Comparison of ENCODE assay signal across 2 cellular contexts in the genomic region with DNA sequence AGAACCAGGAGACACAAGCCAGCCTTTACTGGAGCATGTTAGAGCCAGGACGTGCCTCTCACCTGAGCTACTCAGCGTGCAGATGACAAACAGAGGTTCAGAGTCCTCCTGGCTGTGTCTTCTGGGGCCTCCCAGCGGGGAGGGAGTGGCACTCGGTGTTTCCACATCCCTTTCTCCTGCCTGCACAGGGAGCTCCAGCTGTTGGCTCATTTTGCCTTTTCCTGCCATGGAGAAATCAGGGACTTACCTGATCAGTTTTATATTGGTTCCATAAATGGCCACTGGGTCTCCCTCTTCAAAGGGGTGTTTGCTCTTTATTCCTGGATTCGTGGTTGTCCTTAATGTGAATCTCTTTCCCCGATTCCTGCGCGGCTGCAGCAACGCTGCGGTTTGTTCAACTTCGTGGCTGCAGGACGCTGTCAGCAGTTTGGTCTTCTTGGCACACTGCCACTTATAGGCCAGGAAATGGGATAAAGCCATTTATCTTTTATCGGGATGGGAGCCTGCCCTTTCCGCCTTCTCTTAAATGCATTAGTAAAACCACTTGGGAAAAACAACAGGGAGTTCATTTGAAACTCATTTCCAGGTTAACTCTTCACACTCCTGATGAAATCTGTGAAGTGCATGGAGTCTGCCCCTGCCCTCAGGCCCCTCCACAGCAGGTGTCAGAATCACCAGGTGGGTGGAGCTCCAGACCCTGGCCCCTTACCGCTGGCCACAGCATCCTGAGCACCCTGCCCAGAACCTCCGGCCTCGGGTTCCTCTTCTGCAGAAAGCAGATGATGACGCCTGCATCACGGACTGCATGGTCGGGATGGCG.
TF ChIP-seq lines count a peak whose summit lies in the region.

No MANE protein-coding gene starts in this region.

TF ChIP-seq in IMR-90, 13 proteins besides CTCF, POLR2A, EP300 and RAD21 (continued from another document):
- no peak for TF ChIP-seq CEBPB (IDR thresholded peaks at IDR 0.05; ENCODE audit: low read depth, low read length)
- TF ChIP-seq, protein P1, sequence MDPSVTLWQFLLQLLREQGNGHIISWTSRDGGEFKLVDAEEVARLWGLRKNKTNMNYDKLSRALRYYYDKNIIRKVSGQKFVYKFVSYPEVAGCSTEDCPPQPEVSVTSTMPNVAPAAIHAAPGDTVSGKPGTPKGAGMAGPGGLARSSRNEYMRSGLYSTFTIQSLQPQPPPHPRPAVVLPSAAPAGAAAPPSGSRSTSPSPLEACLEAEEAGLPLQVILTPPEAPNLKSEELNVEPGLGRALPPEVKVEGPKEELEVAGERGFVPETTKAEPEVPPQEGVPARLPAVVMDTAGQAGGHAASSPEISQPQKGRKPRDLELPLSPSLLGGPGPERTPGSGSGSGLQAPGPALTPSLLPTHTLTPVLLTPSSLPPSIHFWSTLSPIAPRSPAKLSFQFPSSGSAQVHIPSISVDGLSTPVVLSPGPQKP (IDR thresholded peaks at IDR 0.05; ENCODE audit: borderline replicate concordance, low read depth, low read length), result no peak
- TF ChIP-seq, protein P2, sequence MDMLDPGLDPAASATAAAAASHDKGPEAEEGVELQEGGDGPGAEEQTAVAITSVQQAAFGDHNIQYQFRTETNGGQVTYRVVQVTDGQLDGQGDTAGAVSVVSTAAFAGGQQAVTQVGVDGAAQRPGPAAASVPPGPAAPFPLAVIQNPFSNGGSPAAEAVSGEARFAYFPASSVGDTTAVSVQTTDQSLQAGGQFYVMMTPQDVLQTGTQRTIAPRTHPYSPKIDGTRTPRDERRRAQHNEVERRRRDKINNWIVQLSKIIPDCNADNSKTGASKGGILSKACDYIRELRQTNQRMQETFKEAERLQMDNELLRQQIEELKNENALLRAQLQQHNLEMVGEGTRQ (IDR thresholded peaks at IDR 0.05; ENCODE audit: low read depth, low read length), result no peak

TF ChIP-seq in WTC11, 78 proteins besides CTCF, POLR2A, EP300 and RAD21 (continued from another document):
- TF ChIP-seq, protein P3, sequence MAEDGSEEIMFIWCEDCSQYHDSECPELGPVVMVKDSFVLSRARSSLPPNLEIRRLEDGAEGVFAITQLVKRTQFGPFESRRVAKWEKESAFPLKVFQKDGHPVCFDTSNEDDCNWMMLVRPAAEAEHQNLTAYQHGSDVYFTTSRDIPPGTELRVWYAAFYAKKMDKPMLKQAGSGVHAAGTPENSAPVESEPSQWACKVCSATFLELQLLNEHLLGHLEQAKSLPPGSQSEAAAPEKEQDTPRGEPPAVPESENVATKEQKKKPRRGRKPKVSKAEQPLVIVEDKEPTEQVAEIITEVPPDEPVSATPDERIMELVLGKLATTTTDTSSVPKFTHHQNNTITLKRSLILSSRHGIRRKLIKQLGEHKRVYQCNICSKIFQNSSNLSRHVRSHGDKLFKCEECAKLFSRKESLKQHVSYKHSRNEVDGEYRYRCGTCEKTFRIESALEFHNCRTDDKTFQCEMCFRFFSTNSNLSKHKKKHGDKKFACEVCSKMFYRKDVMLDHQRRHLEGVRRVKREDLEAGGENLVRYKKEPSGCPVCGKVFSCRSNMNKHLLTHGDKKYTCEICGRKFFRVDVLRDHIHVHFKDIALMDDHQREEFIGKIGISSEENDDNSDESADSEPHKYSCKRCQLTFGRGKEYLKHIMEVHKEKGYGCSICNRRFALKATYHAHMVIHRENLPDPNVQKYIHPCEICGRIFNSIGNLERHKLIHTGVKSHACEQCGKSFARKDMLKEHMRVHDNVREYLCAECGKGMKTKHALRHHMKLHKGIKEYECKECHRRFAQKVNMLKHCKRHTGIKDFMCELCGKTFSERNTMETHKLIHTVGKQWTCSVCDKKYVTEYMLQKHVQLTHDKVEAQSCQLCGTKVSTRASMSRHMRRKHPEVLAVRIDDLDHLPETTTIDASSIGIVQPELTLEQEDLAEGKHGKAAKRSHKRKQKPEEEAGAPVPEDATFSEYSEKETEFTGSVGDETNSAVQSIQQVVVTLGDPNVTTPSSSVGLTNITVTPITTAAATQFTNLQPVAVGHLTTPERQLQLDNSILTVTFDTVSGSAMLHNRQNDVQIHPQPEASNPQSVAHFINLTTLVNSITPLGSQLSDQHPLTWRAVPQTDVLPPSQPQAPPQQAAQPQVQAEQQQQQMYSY (CRISPR knock-in tag; IDR thresholded peaks at IDR 0.05), result no peak
- TF ChIP-seq, protein P4, sequence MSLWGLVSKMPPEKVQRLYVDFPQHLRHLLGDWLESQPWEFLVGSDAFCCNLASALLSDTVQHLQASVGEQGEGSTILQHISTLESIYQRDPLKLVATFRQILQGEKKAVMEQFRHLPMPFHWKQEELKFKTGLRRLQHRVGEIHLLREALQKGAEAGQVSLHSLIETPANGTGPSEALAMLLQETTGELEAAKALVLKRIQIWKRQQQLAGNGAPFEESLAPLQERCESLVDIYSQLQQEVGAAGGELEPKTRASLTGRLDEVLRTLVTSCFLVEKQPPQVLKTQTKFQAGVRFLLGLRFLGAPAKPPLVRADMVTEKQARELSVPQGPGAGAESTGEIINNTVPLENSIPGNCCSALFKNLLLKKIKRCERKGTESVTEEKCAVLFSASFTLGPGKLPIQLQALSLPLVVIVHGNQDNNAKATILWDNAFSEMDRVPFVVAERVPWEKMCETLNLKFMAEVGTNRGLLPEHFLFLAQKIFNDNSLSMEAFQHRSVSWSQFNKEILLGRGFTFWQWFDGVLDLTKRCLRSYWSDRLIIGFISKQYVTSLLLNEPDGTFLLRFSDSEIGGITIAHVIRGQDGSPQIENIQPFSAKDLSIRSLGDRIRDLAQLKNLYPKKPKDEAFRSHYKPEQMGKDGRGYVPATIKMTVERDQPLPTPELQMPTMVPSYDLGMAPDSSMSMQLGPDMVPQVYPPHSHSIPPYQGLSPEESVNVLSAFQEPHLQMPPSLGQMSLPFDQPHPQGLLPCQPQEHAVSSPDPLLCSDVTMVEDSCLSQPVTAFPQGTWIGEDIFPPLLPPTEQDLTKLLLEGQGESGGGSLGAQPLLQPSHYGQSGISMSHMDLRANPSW (CRISPR knock-in tag; conservative IDR thresholded peaks at IDR 0.05; ENCODE audit: low read depth), result no peak
- TF ChIP-seq, protein P5, sequence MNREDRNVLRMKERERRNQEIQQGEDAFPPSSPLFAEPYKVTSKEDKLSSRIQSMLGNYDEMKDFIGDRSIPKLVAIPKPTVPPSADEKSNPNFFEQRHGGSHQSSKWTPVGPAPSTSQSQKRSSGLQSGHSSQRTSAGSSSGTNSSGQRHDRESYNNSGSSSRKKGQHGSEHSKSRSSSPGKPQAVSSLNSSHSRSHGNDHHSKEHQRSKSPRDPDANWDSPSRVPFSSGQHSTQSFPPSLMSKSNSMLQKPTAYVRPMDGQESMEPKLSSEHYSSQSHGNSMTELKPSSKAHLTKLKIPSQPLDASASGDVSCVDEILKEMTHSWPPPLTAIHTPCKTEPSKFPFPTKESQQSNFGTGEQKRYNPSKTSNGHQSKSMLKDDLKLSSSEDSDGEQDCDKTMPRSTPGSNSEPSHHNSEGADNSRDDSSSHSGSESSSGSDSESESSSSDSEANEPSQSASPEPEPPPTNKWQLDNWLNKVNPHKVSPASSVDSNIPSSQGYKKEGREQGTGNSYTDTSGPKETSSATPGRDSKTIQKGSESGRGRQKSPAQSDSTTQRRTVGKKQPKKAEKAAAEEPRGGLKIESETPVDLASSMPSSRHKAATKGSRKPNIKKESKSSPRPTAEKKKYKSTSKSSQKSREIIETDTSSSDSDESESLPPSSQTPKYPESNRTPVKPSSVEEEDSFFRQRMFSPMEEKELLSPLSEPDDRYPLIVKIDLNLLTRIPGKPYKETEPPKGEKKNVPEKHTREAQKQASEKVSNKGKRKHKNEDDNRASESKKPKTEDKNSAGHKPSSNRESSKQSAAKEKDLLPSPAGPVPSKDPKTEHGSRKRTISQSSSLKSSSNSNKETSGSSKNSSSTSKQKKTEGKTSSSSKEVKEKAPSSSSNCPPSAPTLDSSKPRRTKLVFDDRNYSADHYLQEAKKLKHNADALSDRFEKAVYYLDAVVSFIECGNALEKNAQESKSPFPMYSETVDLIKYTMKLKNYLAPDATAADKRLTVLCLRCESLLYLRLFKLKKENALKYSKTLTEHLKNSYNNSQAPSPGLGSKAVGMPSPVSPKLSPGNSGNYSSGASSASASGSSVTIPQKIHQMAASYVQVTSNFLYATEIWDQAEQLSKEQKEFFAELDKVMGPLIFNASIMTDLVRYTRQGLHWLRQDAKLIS (CRISPR knock-in tag; IDR thresholded peaks at IDR 0.05; ENCODE audit: borderline replicate concordance), result no peak
- TF ChIP-seq ZBTB21 (CRISPR knock-in tag; IDR thresholded peaks at IDR 0.05; ENCODE audit: borderline replicate concordance) (no peak), ETV6 (CRISPR knock-in tag; IDR thresholded peaks at IDR 0.05) (no peak), NFYB (CRISPR knock-in tag; conservative IDR thresholded peaks at IDR 0.05; ENCODE audit: low read depth) (no peak), ZNF219 (CRISPR knock-in tag; IDR thresholded peaks at IDR 0.05; ENCODE audit: borderline replicate concordance) (no peak), FOXJ3 (CRISPR knock-in tag; IDR thresholded peaks at IDR 0.05; ENCODE audit: borderline replicate concordance) (no peak), RELA (CRISPR knock-in tag; IDR thresholded peaks at IDR 0.05; ENCODE audit: borderline replicate concordance) (no peak), SMAD4 (CRISPR knock-in tag; IDR thresholded peaks at IDR 0.05) (no peak), SMAD3 (CRISPR knock-in tag; IDR thresholded peaks at IDR 0.05; ENCODE audit: borderline replicate concordance) (no peak)
- TF ChIP-seq, protein P6, sequence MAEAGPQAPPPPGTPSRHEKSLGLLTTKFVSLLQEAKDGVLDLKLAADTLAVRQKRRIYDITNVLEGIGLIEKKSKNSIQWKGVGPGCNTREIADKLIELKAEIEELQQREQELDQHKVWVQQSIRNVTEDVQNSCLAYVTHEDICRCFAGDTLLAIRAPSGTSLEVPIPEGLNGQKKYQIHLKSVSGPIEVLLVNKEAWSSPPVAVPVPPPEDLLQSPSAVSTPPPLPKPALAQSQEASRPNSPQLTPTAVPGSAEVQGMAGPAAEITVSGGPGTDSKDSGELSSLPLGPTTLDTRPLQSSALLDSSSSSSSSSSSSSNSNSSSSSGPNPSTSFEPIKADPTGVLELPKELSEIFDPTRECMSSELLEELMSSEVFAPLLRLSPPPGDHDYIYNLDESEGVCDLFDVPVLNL (CRISPR knock-in tag; IDR thresholded peaks at IDR 0.05; ENCODE audit: borderline replicate concordance, low read depth), result no peak
- TF ChIP-seq, protein P7, sequence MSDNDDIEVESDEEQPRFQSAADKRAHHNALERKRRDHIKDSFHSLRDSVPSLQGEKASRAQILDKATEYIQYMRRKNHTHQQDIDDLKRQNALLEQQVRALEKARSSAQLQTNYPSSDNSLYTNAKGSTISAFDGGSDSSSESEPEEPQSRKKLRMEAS (CRISPR knock-in tag; IDR thresholded peaks at IDR 0.05), result no peak
- TF ChIP-seq, protein P8, sequence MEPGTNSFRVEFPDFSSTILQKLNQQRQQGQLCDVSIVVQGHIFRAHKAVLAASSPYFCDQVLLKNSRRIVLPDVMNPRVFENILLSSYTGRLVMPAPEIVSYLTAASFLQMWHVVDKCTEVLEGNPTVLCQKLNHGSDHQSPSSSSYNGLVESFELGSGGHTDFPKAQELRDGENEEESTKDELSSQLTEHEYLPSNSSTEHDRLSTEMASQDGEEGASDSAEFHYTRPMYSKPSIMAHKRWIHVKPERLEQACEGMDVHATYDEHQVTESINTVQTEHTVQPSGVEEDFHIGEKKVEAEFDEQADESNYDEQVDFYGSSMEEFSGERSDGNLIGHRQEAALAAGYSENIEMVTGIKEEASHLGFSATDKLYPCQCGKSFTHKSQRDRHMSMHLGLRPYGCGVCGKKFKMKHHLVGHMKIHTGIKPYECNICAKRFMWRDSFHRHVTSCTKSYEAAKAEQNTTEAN (CRISPR knock-in tag; IDR thresholded peaks at IDR 0.05), result no peak
- TF ChIP-seq, protein P9, sequence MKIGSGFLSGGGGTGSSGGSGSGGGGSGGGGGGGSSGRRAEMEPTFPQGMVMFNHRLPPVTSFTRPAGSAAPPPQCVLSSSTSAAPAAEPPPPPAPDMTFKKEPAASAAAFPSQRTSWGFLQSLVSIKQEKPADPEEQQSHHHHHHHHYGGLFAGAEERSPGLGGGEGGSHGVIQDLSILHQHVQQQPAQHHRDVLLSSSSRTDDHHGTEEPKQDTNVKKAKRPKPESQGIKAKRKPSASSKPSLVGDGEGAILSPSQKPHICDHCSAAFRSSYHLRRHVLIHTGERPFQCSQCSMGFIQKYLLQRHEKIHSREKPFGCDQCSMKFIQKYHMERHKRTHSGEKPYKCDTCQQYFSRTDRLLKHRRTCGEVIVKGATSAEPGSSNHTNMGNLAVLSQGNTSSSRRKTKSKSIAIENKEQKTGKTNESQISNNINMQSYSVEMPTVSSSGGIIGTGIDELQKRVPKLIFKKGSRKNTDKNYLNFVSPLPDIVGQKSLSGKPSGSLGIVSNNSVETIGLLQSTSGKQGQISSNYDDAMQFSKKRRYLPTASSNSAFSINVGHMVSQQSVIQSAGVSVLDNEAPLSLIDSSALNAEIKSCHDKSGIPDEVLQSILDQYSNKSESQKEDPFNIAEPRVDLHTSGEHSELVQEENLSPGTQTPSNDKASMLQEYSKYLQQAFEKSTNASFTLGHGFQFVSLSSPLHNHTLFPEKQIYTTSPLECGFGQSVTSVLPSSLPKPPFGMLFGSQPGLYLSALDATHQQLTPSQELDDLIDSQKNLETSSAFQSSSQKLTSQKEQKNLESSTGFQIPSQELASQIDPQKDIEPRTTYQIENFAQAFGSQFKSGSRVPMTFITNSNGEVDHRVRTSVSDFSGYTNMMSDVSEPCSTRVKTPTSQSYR (CRISPR knock-in tag; IDR thresholded peaks at IDR 0.05), result no peak
- TF ChIP-seq, protein P10, sequence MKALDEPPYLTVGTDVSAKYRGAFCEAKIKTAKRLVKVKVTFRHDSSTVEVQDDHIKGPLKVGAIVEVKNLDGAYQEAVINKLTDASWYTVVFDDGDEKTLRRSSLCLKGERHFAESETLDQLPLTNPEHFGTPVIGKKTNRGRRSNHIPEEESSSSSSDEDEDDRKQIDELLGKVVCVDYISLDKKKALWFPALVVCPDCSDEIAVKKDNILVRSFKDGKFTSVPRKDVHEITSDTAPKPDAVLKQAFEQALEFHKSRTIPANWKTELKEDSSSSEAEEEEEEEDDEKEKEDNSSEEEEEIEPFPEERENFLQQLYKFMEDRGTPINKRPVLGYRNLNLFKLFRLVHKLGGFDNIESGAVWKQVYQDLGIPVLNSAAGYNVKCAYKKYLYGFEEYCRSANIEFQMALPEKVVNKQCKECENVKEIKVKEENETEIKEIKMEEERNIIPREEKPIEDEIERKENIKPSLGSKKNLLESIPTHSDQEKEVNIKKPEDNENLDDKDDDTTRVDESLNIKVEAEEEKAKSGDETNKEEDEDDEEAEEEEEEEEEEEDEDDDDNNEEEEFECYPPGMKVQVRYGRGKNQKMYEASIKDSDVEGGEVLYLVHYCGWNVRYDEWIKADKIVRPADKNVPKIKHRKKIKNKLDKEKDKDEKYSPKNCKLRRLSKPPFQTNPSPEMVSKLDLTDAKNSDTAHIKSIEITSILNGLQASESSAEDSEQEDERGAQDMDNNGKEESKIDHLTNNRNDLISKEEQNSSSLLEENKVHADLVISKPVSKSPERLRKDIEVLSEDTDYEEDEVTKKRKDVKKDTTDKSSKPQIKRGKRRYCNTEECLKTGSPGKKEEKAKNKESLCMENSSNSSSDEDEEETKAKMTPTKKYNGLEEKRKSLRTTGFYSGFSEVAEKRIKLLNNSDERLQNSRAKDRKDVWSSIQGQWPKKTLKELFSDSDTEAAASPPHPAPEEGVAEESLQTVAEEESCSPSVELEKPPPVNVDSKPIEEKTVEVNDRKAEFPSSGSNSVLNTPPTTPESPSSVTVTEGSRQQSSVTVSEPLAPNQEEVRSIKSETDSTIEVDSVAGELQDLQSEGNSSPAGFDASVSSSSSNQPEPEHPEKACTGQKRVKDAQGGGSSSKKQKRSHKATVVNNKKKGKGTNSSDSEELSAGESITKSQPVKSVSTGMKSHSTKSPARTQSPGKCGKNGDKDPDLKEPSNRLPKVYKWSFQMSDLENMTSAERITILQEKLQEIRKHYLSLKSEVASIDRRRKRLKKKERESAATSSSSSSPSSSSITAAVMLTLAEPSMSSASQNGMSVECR (CRISPR knock-in tag; IDR thresholded peaks at IDR 0.05; ENCODE audit: borderline replicate concordance), result no peak
